In genomic region chr2:37100054-37100453, GRCh38 we compare ENCODE assay signal across 2 cellular contexts.
TF ChIP-seq lines count a peak whose summit lies in the region.

No MANE protein-coding gene starts in this region.

TF ChIP-seq in GM23338, 12 proteins besides CTCF, POLR2A, EP300 and RAD21 (continued from another document):
- TF ChIP-seq REST (IDR thresholded peaks at IDR 0.05; ENCODE audit: unreplicated experiment), result no peak
- no peak for TF ChIP-seq EZH2phosphoT487 (IDR thresholded peaks at IDR 0.05; ENCODE audit: unreplicated experiment)
- no peak for TF ChIP-seq EZH2 (IDR thresholded peaks at IDR 0.05; ENCODE audit: low read depth, unreplicated experiment)

TF ChIP-seq in WTC11, 78 proteins besides CTCF, POLR2A, EP300 and RAD21 (continued from another document):
- no peak for TF ChIP-seq STAT6 (CRISPR knock-in tag; conservative IDR thresholded peaks at IDR 0.05; ENCODE audit: low read depth)
- TF ChIP-seq AFF4 (CRISPR knock-in tag; IDR thresholded peaks at IDR 0.05; ENCODE audit: borderline replicate concordance), result no peak
- TF ChIP-seq RELA (CRISPR knock-in tag; IDR thresholded peaks at IDR 0.05; ENCODE audit: borderline replicate concordance), result no peak
- no peak for TF ChIP-seq GRHL2 (CRISPR knock-in tag; IDR thresholded peaks at IDR 0.05; ENCODE audit: insufficient replicate concordance, severe bottlenecking)
- no peak for TF ChIP-seq NR2C2 (CRISPR knock-in tag; IDR thresholded peaks at IDR 0.05)
- no peak for TF ChIP-seq IRF1 (CRISPR knock-in tag; IDR thresholded peaks at IDR 0.05)
- TF ChIP-seq ETV6 (CRISPR knock-in tag; IDR thresholded peaks at IDR 0.05), result no peak
- TF ChIP-seq ERG (CRISPR knock-in tag; IDR thresholded peaks at IDR 0.05), result no peak
- TF ChIP-seq E2F4 (CRISPR knock-in tag; IDR thresholded peaks at IDR 0.05; ENCODE audit: borderline replicate concordance, low read depth), result no peak
- no peak for TF ChIP-seq CREB1 (CRISPR knock-in tag; IDR thresholded peaks at IDR 0.05)
